In genomic region chr17:40362696-40363479, GRCh38 we compare ENCODE assay signal across 3 cellular contexts.
TF ChIP-seq lines count a peak whose summit lies in the region.

No MANE protein-coding gene starts in this region.

TF ChIP-seq in HEK293T, 16 proteins besides CTCF, POLR2A, EP300 and RAD21:
- TF ChIP-seq ARNT (IDR thresholded peaks at IDR 0.05) (no peak), L3MBTL2 (conservative IDR thresholded peaks at IDR 0.05) (peak; percentile 77)
- TF ChIP-seq, protein P1, sequence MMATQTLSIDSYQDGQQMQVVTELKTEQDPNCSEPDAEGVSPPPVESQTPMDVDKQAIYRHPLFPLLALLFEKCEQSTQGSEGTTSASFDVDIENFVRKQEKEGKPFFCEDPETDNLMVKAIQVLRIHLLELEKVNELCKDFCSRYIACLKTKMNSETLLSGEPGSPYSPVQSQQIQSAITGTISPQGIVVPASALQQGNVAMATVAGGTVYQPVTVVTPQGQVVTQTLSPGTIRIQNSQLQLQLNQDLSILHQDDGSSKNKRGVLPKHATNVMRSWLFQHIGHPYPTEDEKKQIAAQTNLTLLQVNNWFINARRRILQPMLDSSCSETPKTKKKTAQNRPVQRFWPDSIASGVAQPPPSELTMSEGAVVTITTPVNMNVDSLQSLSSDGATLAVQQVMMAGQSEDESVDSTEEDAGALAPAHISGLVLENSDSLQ (IDR thresholded peaks at IDR 0.05) = no peak

TF ChIP-seq in WTC11, 78 proteins besides CTCF, POLR2A, EP300 and RAD21 (continues in another document):
- TF ChIP-seq ERG (CRISPR knock-in tag; IDR thresholded peaks at IDR 0.05) (no peak), CDX4 (CRISPR knock-in tag; IDR thresholded peaks at IDR 0.05; ENCODE audit: borderline replicate concordance) (no peak), ESRRA (CRISPR knock-in tag; IDR thresholded peaks at IDR 0.05; ENCODE audit: borderline replicate concordance) (no peak), ZNF121 (CRISPR knock-in tag; IDR thresholded peaks at IDR 0.05) (peak; percentile 54; the same call in 1 of the 2 replicates), FOXK1 (CRISPR knock-in tag; IDR thresholded peaks at IDR 0.05) (peak; percentile 56; the same call in 1 of the 2 replicates), KAT7 (CRISPR knock-in tag; IDR thresholded peaks at IDR 0.05; ENCODE audit: borderline replicate concordance) (0 out of 2 replicates have a peak, but pooled peaks have one; percentile 47), TCF7 (CRISPR knock-in tag; IDR thresholded peaks at IDR 0.05; ENCODE audit: low read depth) (peak; percentile 11; the same call in 1 of the 2 replicates), NR2C2 (CRISPR knock-in tag; IDR thresholded peaks at IDR 0.05) (no peak), SP1 (CRISPR knock-in tag; conservative IDR thresholded peaks at IDR 0.05) (peak; percentile 74), CREM (CRISPR knock-in tag; IDR thresholded peaks at IDR 0.05) (0 out of 2 replicates have a peak, but pooled peaks have one; percentile 9), TEAD1 (CRISPR knock-in tag; IDR thresholded peaks at IDR 0.05) (0 out of 2 replicates have a peak, but pooled peaks have one; percentile 39), ZNF396 (CRISPR knock-in tag; IDR thresholded peaks at IDR 0.05; ENCODE audit: borderline replicate concordance) (no peak), NFE2L1 (CRISPR knock-in tag; IDR thresholded peaks at IDR 0.05) (0 out of 2 replicates have a peak, but pooled peaks have one; percentile 40), ZNF219 (CRISPR knock-in tag; IDR thresholded peaks at IDR 0.05; ENCODE audit: borderline replicate concordance) (0 out of 2 replicates have a peak, but pooled peaks have one; percentile 29), GABPB1 (CRISPR knock-in tag; IDR thresholded peaks at IDR 0.05) (peak; percentile 76)
- TF ChIP-seq, protein P2, sequence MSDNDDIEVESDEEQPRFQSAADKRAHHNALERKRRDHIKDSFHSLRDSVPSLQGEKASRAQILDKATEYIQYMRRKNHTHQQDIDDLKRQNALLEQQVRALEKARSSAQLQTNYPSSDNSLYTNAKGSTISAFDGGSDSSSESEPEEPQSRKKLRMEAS (CRISPR knock-in tag; IDR thresholded peaks at IDR 0.05) = peak; percentile 77; the same call in 1 of the 2 replicates
- TF ChIP-seq, protein P3, sequence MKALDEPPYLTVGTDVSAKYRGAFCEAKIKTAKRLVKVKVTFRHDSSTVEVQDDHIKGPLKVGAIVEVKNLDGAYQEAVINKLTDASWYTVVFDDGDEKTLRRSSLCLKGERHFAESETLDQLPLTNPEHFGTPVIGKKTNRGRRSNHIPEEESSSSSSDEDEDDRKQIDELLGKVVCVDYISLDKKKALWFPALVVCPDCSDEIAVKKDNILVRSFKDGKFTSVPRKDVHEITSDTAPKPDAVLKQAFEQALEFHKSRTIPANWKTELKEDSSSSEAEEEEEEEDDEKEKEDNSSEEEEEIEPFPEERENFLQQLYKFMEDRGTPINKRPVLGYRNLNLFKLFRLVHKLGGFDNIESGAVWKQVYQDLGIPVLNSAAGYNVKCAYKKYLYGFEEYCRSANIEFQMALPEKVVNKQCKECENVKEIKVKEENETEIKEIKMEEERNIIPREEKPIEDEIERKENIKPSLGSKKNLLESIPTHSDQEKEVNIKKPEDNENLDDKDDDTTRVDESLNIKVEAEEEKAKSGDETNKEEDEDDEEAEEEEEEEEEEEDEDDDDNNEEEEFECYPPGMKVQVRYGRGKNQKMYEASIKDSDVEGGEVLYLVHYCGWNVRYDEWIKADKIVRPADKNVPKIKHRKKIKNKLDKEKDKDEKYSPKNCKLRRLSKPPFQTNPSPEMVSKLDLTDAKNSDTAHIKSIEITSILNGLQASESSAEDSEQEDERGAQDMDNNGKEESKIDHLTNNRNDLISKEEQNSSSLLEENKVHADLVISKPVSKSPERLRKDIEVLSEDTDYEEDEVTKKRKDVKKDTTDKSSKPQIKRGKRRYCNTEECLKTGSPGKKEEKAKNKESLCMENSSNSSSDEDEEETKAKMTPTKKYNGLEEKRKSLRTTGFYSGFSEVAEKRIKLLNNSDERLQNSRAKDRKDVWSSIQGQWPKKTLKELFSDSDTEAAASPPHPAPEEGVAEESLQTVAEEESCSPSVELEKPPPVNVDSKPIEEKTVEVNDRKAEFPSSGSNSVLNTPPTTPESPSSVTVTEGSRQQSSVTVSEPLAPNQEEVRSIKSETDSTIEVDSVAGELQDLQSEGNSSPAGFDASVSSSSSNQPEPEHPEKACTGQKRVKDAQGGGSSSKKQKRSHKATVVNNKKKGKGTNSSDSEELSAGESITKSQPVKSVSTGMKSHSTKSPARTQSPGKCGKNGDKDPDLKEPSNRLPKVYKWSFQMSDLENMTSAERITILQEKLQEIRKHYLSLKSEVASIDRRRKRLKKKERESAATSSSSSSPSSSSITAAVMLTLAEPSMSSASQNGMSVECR (CRISPR knock-in tag; IDR thresholded peaks at IDR 0.05; ENCODE audit: borderline replicate concordance) = peak; percentile 38; the same call in 1 of the 2 replicates
- TF ChIP-seq, protein P4, sequence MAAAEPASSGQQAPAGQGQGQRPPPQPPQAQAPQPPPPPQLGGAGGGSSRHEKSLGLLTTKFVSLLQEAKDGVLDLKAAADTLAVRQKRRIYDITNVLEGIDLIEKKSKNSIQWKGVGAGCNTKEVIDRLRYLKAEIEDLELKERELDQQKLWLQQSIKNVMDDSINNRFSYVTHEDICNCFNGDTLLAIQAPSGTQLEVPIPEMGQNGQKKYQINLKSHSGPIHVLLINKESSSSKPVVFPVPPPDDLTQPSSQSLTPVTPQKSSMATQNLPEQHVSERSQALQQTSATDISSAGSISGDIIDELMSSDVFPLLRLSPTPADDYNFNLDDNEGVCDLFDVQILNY (CRISPR knock-in tag; IDR thresholded peaks at IDR 0.05) = 0 out of 2 replicates have a peak, but pooled peaks have one; percentile 2
- TF ChIP-seq, protein P5, sequence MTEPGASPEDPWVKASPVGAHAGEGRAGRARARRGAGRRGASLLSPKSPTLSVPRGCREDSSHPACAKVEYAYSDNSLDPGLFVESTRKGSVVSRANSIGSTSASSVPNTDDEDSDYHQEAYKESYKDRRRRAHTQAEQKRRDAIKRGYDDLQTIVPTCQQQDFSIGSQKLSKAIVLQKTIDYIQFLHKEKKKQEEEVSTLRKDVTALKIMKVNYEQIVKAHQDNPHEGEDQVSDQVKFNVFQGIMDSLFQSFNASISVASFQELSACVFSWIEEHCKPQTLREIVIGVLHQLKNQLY (CRISPR knock-in tag; IDR thresholded peaks at IDR 0.05) = no peak

TF ChIP-seq in HepG2, 621 proteins besides CTCF, POLR2A, EP300 and RAD21 (continues in another document):
- peak in 1 of 2 experiments; percentile 94; a peak in 2 of 4 replicates for TF ChIP-seq KLF16 (CRISPR knock-in tag; IDR thresholded peaks at IDR 0.05)
- TF ChIP-seq PAWR (CRISPR knock-in tag; IDR thresholded peaks at IDR 0.05; ENCODE audit: borderline replicate concordance) = 0 out of 2 replicates have a peak, but pooled peaks have one; percentile 82
- TF ChIP-seq MYPOP (CRISPR knock-in tag; IDR thresholded peaks at IDR 0.05) = peak; percentile 75; the same call in 1 of the 2 replicates
- no peak for TF ChIP-seq NFIC (IDR thresholded peaks at IDR 0.05; ENCODE audit: low read length)
- no peak; the same call in 1 of the 2 replicates for TF ChIP-seq ARID2 (CRISPR knock-in tag; IDR thresholded peaks at IDR 0.05; ENCODE audit: borderline replicate concordance)
- peak; percentile 87 for TF ChIP-seq HDAC1 (CRISPR knock-in tag; IDR thresholded peaks at IDR 0.05)
- TF ChIP-seq SMARCE1 (IDR thresholded peaks at IDR 0.05; ENCODE audit: borderline replicate concordance) = no peak
- TF ChIP-seq ZBTB4 (CRISPR knock-in tag; IDR thresholded peaks at IDR 0.05; ENCODE audit: borderline replicate concordance) = peak; percentile 85; the same call in 1 of the 2 replicates
- TF ChIP-seq, protein P4 (CRISPR knock-in tag; conservative IDR thresholded peaks at IDR 0.05) = peak; percentile 77; the same call in 1 of the 2 replicates
- 0 out of 4 replicates have a peak, but pooled peaks of 1 of the 2 experiments have one; percentile 14 for TF ChIP-seq REST (IDR thresholded peaks at IDR 0.05; ENCODE audit: borderline replicate concordance in 1 of 2, low read depth in 1 of 2, low read length in 2 of 2)
- TF ChIP-seq, protein P6, sequence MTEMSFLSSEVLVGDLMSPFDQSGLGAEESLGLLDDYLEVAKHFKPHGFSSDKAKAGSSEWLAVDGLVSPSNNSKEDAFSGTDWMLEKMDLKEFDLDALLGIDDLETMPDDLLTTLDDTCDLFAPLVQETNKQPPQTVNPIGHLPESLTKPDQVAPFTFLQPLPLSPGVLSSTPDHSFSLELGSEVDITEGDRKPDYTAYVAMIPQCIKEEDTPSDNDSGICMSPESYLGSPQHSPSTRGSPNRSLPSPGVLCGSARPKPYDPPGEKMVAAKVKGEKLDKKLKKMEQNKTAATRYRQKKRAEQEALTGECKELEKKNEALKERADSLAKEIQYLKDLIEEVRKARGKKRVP (CRISPR knock-in tag; IDR thresholded peaks at IDR 0.05) = peak in 1 of 2 experiments; percentile 75; a peak in 2 of 4 replicates
- peak; percentile 96 for TF ChIP-seq ZNF792 (CRISPR knock-in tag; IDR thresholded peaks at IDR 0.05)
- TF ChIP-seq JUND (CRISPR knock-in tag; IDR thresholded peaks at IDR 0.05) = peak; percentile 41; the same call in 1 of the 2 replicates
- TF ChIP-seq NR2F6 (IDR thresholded peaks at IDR 0.05) = no peak
- peak; percentile 65 for TF ChIP-seq NR2F6 (CRISPR knock-in tag; IDR thresholded peaks at IDR 0.05)
- TF ChIP-seq, protein P7, sequence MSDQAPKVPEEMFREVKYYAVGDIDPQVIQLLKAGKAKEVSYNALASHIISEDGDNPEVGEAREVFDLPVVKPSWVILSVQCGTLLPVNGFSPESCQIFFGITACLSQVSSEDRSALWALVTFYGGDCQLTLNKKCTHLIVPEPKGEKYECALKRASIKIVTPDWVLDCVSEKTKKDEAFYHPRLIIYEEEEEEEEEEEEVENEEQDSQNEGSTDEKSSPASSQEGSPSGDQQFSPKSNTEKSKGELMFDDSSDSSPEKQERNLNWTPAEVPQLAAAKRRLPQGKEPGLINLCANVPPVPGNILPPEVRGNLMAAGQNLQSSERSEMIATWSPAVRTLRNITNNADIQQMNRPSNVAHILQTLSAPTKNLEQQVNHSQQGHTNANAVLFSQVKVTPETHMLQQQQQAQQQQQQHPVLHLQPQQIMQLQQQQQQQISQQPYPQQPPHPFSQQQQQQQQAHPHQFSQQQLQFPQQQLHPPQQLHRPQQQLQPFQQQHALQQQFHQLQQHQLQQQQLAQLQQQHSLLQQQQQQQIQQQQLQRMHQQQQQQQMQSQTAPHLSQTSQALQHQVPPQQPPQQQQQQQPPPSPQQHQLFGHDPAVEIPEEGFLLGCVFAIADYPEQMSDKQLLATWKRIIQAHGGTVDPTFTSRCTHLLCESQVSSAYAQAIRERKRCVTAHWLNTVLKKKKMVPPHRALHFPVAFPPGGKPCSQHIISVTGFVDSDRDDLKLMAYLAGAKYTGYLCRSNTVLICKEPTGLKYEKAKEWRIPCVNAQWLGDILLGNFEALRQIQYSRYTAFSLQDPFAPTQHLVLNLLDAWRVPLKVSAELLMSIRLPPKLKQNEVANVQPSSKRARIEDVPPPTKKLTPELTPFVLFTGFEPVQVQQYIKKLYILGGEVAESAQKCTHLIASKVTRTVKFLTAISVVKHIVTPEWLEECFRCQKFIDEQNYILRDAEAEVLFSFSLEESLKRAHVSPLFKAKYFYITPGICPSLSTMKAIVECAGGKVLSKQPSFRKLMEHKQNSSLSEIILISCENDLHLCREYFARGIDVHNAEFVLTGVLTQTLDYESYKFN (CRISPR knock-in tag; conservative IDR thresholded peaks at IDR 0.05) = 0 out of 2 replicates have a peak, but pooled peaks have one; percentile 44
